17 cellular contexts compared by ENCODE assay signal in the genomic region with DNA sequence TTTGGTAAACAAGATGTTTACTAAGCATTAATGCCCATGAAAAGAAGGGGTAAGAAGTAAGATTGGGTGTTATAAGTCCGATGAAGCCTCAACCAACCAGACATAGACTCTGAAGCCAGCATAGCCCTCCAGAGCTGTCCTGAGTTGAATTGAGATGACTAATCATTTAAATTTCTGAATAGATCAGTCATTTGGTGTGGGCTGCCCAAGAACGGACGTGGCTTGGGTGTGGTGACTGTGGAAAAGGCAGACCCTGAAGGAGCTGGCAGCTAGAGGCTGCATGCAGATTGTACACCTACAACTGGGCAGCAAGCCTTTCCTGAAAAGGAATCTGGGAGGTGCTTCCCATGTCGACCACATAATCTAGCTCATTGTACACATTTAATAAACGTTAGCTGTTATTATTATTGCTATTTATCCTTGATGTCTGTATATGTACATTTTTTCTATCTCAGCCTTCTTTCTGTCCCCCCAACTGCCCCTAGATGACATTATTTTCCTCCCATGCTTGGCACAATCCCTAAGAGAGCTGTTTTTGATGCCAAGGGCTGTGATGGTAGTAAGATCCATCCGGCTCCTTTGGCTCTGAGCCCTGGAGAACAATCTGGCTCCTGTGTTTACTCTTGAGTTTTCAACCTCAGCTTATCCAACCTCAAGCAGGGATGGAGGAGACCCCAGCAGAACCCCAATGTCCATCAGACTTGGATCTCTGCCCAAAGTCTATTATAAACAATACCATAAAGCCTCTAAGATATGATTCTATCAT. TPM values are rescaled to one million over a fixed set of nuclear protein-coding genes. Genes with fewer than 3 reads are reported as not detected.
DNase-seq lines count a peak whose midpoint lies in the region; ATAC-seq and TF ChIP-seq lines count a peak whose summit lies in the region.
"Had no signal": no experiment of that assay in that cellular context is flagged by ENCODE, and none has a peak within 500 bp of the region (broad histone marks: within the 10 kb centered on the region; RNA-seq: fewer than 3 reads in every experiment).

No MANE protein-coding gene starts in this region.

- no peak for ATAC-seq in stimulated activated naive CD8-positive, alpha-beta T cell treated with anti-CD3 and anti-CD28 coated beads, Interleukin-15, Interleukin-2, amounts not matched to agents 100 U/mL and 50 U/mL, for 24 hours
- ATAC-seq: left lung; naive thymus-derived CD4-positive, alpha-beta T cell had no signal

- H3K27me3 ChIP-seq in MG63 (no peaks in the 10 kb centered on the region), brain microvascular endothelial cell (replicated peaks) (no peaks in the 10 kb centered on the region), stomach (no peaks in the 10 kb centered on the region)
- H3K27me3 ChIP-seq: BLaER1 treated with 17β-estradiol and CSF1 and Interleukin-3, amounts not matched to agents 10 nM and 100 nM; left lung; upper lobe of left lung had no signal

- H3K27me3 Mint-ChIP-seq in endothelial cell (ENCODE audit: unreplicated experiment): no peaks in the 10 kb centered on the region
- H3K27me3 Mint-ChIP-seq: activated CD4-positive, alpha-beta T cell treated with anti-CD3 and anti-CD28 coated beads, Interleukin-2, amount 10 ng/mL, durations not matched to agents 7 days and 5 days had no signal

- H3K4me3 Mint-ChIP-seq in endothelial cell (ENCODE audit: unreplicated experiment): no peak overlapping the region
- H3K4me3 Mint-ChIP-seq: activated CD4-positive, alpha-beta T cell treated with anti-CD3 and anti-CD28 coated beads, Interleukin-2, amount 10 ng/mL, durations not matched to agents 7 days and 5 days; naive thymus-derived CD4-positive, alpha-beta T cell had no signal

- WGBS in stomach, 5 donors: 26 to 38% (median 32%) methylated on average over 5 to 6 of the region's 6 CpGs

- no peaks in the 10 kb centered on the region for H3K9me3 Mint-ChIP-seq in endothelial cell (ENCODE audit: unreplicated experiment)

- H3K4me3 ChIP-seq in MG63 (no peak overlapping the region), brain microvascular endothelial cell (ENCODE audit: low read depth, low read length) (no peak overlapping the region), stomach (no peak overlapping the region)
- H3K4me3 ChIP-seq: BLaER1 treated with 17β-estradiol and CSF1 and Interleukin-3, amounts not matched to agents 10 nM and 100 nM; left lung; upper lobe of left lung had no signal

- H3K4me1 ChIP-seq in stomach: peaks cover 0 to 14% (median 3%) of the 10 kb centered on the region in 4 donors
- H3K4me1 ChIP-seq: left lung had no signal

- H3K36me3 ChIP-seq in MG63 (no peaks in the 10 kb centered on the region), brain microvascular endothelial cell (replicated peaks) (no peaks in the 10 kb centered on the region), stomach (no peaks in the 10 kb centered on the region)
- H3K36me3 ChIP-seq: BLaER1 treated with 17β-estradiol and CSF1 and Interleukin-3, amounts not matched to agents 10 nM and 100 nM; left lung; upper lobe of left lung had no signal

- H3K4me1 Mint-ChIP-seq in endothelial cell (ENCODE audit: unreplicated experiment): peaks cover 4% of the 10 kb centered on the region
- H3K4me1 Mint-ChIP-seq: activated CD4-positive, alpha-beta T cell treated with anti-CD3 and anti-CD28 coated beads, Interleukin-2, amount 10 ng/mL, durations not matched to agents 7 days and 5 days; naive thymus-derived CD4-positive, alpha-beta T cell had no signal

- H3K9me3 ChIP-seq in MG63 (0 out of 2 replicates have a peak, but pooled peaks cover 2% of the 10 kb centered on the region), stomach (no peaks in the 10 kb centered on the region)
- H3K9me3 ChIP-seq: left lung, upper lobe of left lung had no signal

- TF ChIP-seq POLR2A in stomach (IDR thresholded peaks at IDR 0.05): no peak

- TF ChIP-seq CTCF in brain microvascular endothelial cell (IDR thresholded peaks at IDR 0.05; ENCODE audit: low read depth, low read length, missing control alignments): no peak
- no peak for TF ChIP-seq CTCF in stomach (IDR thresholded peaks at IDR 0.05)
- no peak for TF ChIP-seq CTCF in endothelial cell (IDR thresholded peaks at IDR 0.05; ENCODE audit: unreplicated experiment)

- DNase-seq in DMS 273 (lab: John Stamatoyannopoulos, UW; ENCODE audit: unreplicated experiment) (peak; percentile 79), MG63 (peak; percentile 84), brain microvascular endothelial cell (peak; percentile 77), kidney tubule cell (ENCODE audit: low spot score) (peak; percentile 26), stomach (no peak), endothelial cell (ENCODE audit: low spot score) (no peak), anterior cingulate cortex (lab: John Stamatoyannopoulos, UW) (no peak)
- DNase-seq in stimulated activated naive CD8-positive, alpha-beta T cell treated with anti-CD3 and anti-CD28 coated beads, Interleukin-15, Interleukin-2, amounts not matched to agents 100 U/mL and 50 U/mL, for 24 hours: no peak
- DNase-seq: activated CD4-positive, alpha-beta T cell treated with anti-CD3 and anti-CD28 coated beads, Interleukin-2, amount 10 ng/mL, durations not matched to agents 7 days and 5 days; effector memory CD4-positive, alpha-beta T cell; left lung; naive thymus-derived CD4-positive, alpha-beta T cell; stimulated activated CD4-positive, alpha-beta T cell treated with anti-CD3 and anti-CD28 coated beads, Interleukin-2, amount 100 ng/mL, for 24 hours; T-helper 2 cell; upper lobe of left lung had no signal

- intact Hi-C loops in stomach (cut with DNase I; ENCODE audit: low total_unique reads): no loop called here

- in situ Hi-C loops in brain microvascular endothelial cell (cut with HindIII; ENCODE audit: low pct_ligation_motif_present, low sequenced_read_pairs): no loop called here

- H3K27ac ChIP-seq in brain microvascular endothelial cell (peak overlapping the region; percentile 80), stomach (peak overlapping the region in 1 of 5 donors; percentile 11)
- H3K27ac ChIP-seq: BLaER1 treated with 17β-estradiol and CSF1 and Interleukin-3, amounts not matched to agents 10 nM and 100 nM; HL-60 had no signal

- H3K36me3 Mint-ChIP-seq in endothelial cell (ENCODE audit: low read depth, unreplicated experiment): no peaks in the 10 kb centered on the region

- TF ChIP-seq EP300 in stomach (IDR thresholded peaks at IDR 0.05): no peak

- H3K27ac Mint-ChIP-seq in endothelial cell (ENCODE audit: unreplicated experiment): no peak overlapping the region
- H3K27ac Mint-ChIP-seq: activated CD4-positive, alpha-beta T cell treated with anti-CD3 and anti-CD28 coated beads, Interleukin-2, amount 10 ng/mL, durations not matched to agents 7 days and 5 days had no signal

RNA-seq across cellular contexts. Expression of gene JAG1, which starts 57.6 kb away (rescaled TPM):
- total RNA-seq in MG63 (2014; rRNA removed; shearing (Covaris generic); ENCODE audit: low replicate concordance): 5.3 and 8.2 TPM in 2 replicates
- 100 to 1,000 TPM in 1 of 5 donors, 10 to 100 TPM in 4; 54.8 to 133 (median 95.0) TPM for total RNA-seq in stomach
- polyA plus RNA-seq in stomach: 10 to 100 TPM in 1 of 3 donors, 1 to 10 TPM in 2; 5.2 to 26.3 (median 7.5) TPM
- total RNA-seq in endothelial cell (ENCODE audit: unreplicated experiment): 172 TPM

Comparison
In these comparisons a context has a peak if more than half of its experiments do, and no peak if none do; other contexts are left out.
1. DNase-seq: peak in DMS 273 (single experiment), MG63 (single experiment), brain microvascular endothelial cell (single experiment) and kidney tubule cell (single experiment); none in stimulated activated naive CD8-positive, alpha-beta T cell treated with anti-CD3 and anti-CD28 coated beads, Interleukin-15, Interleukin-2, amounts not matched to agents 100 U/mL and 50 U/mL, for 24 hours (single experiment), stomach (single experiment), endothelial cell (single experiment) and anterior cingulate cortex (0 of 58).